ENCODE assay signal across 19 cellular contexts in genomic region chr7:98334077-98334476, GRCh38. TPM values are rescaled to one million over a fixed set of nuclear protein-coding genes. Genes with fewer than 3 reads are reported as not detected.
DNase-seq lines count a peak whose midpoint lies in the region; ATAC-seq and TF ChIP-seq lines count a peak whose summit lies in the region.
"Had no signal": no experiment of that assay in that cellular context is flagged by ENCODE, and none has a peak within 500 bp of the region (broad histone marks: within the 10 kb centered on the region; RNA-seq: fewer than 3 reads in every experiment).

No MANE protein-coding gene starts in this region.

- H3K27me3 Mint-ChIP-seq in osteocyte (ENCODE audit: unreplicated experiment): no peaks in the 10 kb centered on the region

- H3K36me3 Mint-ChIP-seq in osteocyte (ENCODE audit: unreplicated experiment): peaks cover 6% of the 10 kb centered on the region
- H3K36me3 Mint-ChIP-seq: CD8-positive, alpha-beta T cell had no signal

- CTCF ChIA-PET in Panc1 (lab: Charles Lee): no interaction called here

- DNase-seq in ACHN (peak; percentile 56), Panc1 (ENCODE audit: low read depth, low spot score) (no peak), glomerular visceral epithelial cell (ENCODE audit: extremely low spot score) (peak; percentile 23), osteocyte (ENCODE audit: extremely low spot score, unreplicated experiment) (no peak), NCI-H128 (lab: John Stamatoyannopoulos, UW; ENCODE audit: unreplicated experiment) (no peak), nucleus accumbens (lab: John Stamatoyannopoulos, UW) (no peak), retina (no peak)
- DNase-seq: Calu3; CD8-positive, alpha-beta T cell; GF-D8; Karpas-422; NCI-H1436; NCI-H2029 treated with DMSO at 0.1 percent for 48 hours; NCI-H2171; NCI-H526; SIG-M5 had no signal

- peaks cover 6% of the 10 kb centered on the region for H3K9me3 Mint-ChIP-seq in osteocyte (ENCODE audit: unreplicated experiment)

- no peak for TF ChIP-seq CTCF in Panc1 (IDR thresholded peaks at IDR 0.05)
- TF ChIP-seq CTCF in osteocyte (IDR thresholded peaks at IDR 0.05): no peak

- no peaks in the 10 kb centered on the region for H3K9me3 ChIP-seq in Panc1 (ENCODE audit: control insufficient read depth, insufficient read depth, low read depth, low read length)
- H3K9me3 ChIP-seq: A549 had no signal

- H3K4me1 Mint-ChIP-seq in osteocyte (ENCODE audit: unreplicated experiment): peaks cover 16% of the 10 kb centered on the region

- H3K36me3 ChIP-seq in Panc1 (ENCODE audit: control insufficient read depth, insufficient read depth, low read length): no peaks in the 10 kb centered on the region

- peaks cover 4% of the 10 kb centered on the region for H3K4me1 ChIP-seq in Panc1 (ENCODE audit: control insufficient read depth, insufficient read depth, low read length)

- ATAC-seq in Panc1 (no peak), GM18873 (IDR thresholded peaks at IDR 0.05; ENCODE audit: low FRiP score, unreplicated experiment) (no peak)
- ATAC-seq: CD8-positive, alpha-beta T cell had no signal

- H3K4me3 Mint-ChIP-seq in osteocyte (ENCODE audit: unreplicated experiment): no peak overlapping the region
- H3K4me3 Mint-ChIP-seq: CD8-positive, alpha-beta T cell had no signal

- POLR2A ChIA-PET in Panc1 (lab: Charles Lee): interaction anchor here (0.6 kb wide), 1 partner anchor 83 kb away, joined by 4 read pairs; no protein-coding TSS in a partner anchor

- H3K27ac Mint-ChIP-seq in osteocyte (ENCODE audit: unreplicated experiment): peak overlapping the region; percentile 54
- H3K27ac Mint-ChIP-seq: CD8-positive, alpha-beta T cell had no signal

- no TSS peak for BruUV-seq in Panc1 (replicated peaks; lab: Mats Ljungman, UMichigan)

- intact Hi-C loops in Panc1 (cut with micrococcal nuclease; ENCODE audit: unreplicated experiment): no loop called here

- H3K4me3 ChIP-seq in Panc1 (ENCODE audit: low read depth in 2 of 2, low read length in 2 of 2): no peak overlapping the region
- H3K4me3 ChIP-seq: A549; BLaER1 treated with 17β-estradiol and CSF1 and Interleukin-3, amounts not matched to agents 10 nM and 100 nM had no signal

- H3K27me3 ChIP-seq in Panc1 (ENCODE audit: control insufficient read depth, insufficient read depth, low read length): no peaks in the 10 kb centered on the region
- H3K27me3 ChIP-seq: BLaER1 treated with 17β-estradiol and CSF1 and Interleukin-3, amounts not matched to agents 10 nM and 100 nM had no signal

- 0 out of 2 replicates have a peak overlapping the region, but pooled peaks have one; percentile 6 for H3K27ac ChIP-seq in Panc1 (ENCODE audit: low read length)
- H3K27ac ChIP-seq: BLaER1 treated with 17β-estradiol and CSF1 and Interleukin-3, amounts not matched to agents 10 nM and 100 nM had no signal

- in situ Hi-C loops in ACHN (cut with HindIII; ENCODE audit: low pct_ligation_motif_present, low pct_unique_long_range_greater_than_20kb, low sequenced_read_pairs): no loop called here
- in situ Hi-C loops in Panc1 (cut with HindIII; ENCODE audit: low pct_unique_long_range_greater_than_20kb, low sequenced_read_pairs): no loop called here

RNA-seq across cellular contexts. Expression of gene BRI3, which starts 52.6 kb away (rescaled TPM):
- total RNA-seq in Panc1 (2021; ENCODE audit: unreplicated experiment) (344 TPM), osteocyte (344 and 379 TPM in 2 replicates)
- polyA plus RNA-seq in Panc1 (2012; ENCODE audit: insufficient read length): 404 TPM

Comparison
In these comparisons a context has a peak if more than half of its experiments do, and no peak if none do; other contexts are left out.
1. DNase-seq: peak in ACHN (single experiment) and glomerular visceral epithelial cell (single experiment); none in Panc1 (single experiment), osteocyte (single experiment), NCI-H128 (single experiment), nucleus accumbens (0 of 56) and retina (single experiment).